Comparison of ENCODE assay signal across 2 cellular contexts in the genomic region with DNA sequence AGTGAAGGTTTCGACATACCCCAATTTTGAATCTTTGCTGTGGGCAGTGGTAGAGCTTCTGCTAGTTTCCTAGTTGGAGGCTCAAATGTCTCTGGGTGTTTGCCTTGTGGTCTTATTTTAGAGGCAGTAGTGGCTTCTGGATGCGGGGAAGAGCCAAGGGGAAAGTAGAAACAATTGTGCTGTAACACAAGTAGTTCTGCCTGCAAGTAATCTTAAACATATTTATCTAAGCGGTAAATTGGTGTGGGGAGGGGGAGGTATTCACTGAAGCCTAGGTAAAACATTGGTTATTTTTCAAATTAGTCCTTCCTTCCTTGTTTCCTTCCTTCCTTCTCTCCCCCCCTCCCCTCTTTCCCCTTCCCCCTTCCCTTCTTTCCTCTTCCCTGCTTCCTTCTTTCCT.
TF ChIP-seq lines count a peak whose summit lies in the region.

A gene with protein sequence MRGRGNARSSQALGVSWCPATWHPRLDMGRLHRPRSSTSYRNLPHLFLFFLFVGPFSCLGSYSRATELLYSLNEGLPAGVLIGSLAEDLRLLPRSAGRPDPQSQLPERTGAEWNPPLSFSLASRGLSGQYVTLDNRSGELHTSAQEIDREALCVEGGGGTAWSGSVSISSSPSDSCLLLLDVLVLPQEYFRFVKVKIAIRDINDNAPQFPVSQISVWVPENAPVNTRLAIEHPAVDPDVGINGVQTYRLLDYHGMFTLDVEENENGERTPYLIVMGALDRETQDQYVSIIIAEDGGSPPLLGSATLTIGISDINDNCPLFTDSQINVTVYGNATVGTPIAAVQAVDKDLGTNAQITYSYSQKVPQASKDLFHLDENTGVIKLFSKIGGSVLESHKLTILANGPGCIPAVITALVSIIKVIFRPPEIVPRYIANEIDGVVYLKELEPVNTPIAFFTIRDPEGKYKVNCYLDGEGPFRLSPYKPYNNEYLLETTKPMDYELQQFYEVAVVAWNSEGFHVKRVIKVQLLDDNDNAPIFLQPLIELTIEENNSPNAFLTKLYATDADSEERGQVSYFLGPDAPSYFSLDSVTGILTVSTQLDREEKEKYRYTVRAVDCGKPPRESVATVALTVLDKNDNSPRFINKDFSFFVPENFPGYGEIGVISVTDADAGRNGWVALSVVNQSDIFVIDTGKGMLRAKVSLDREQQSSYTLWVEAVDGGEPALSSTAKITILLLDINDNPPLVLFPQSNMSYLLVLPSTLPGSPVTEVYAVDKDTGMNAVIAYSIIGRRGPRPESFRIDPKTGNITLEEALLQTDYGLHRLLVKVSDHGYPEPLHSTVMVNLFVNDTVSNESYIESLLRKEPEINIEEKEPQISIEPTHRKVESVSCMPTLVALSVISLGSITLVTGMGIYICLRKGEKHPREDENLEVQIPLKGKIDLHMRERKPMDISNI (minus strand): TSS at position 101 of the 400 bp plus-strand sequence. CDS start 691 bp downstream, outside the sequence.

TF ChIP-seq in A549, 52 proteins besides CTCF, POLR2A, EP300 and RAD21:
- TF ChIP-seq MYC (IDR thresholded peaks at IDR 0.05; ENCODE audit: borderline replicate concordance, low read length) (no peak), TFCP2L1 (CRISPR knock-in tag; IDR thresholded peaks at IDR 0.05) (no peak), BHLHE40 (IDR thresholded peaks at IDR 0.05; ENCODE audit: low read depth, low read length) (no peak), HEYL (CRISPR knock-in tag; IDR thresholded peaks at IDR 0.05) (no peak), GATA3 (IDR thresholded peaks at IDR 0.05; ENCODE audit: borderline replicate concordance) (no peak), RARB (CRISPR knock-in tag; IDR thresholded peaks at IDR 0.05) (no peak), JUNB (IDR thresholded peaks at IDR 0.05) (no peak), JUN (IDR thresholded peaks at IDR 0.05) (no peak), ZFP36 (IDR thresholded peaks at IDR 0.05; ENCODE audit: borderline replicate concordance, partially characterized antibody) (no peak), NR3C1 (IDR thresholded peaks at IDR 0.05) (no peak), ZSCAN20 (CRISPR knock-in tag; IDR thresholded peaks at IDR 0.05) (no peak), FOSL2 (IDR thresholded peaks at IDR 0.05) (no peak), FOSL2 (CRISPR knock-in tag; IDR thresholded peaks at IDR 0.05) (no peak), CHD4 (IDR thresholded peaks at IDR 0.05; ENCODE audit: borderline replicate concordance) (no peak), KDM1A (IDR thresholded peaks at IDR 0.05; ENCODE audit: low read depth) (no peak), MAFK (IDR thresholded peaks at IDR 0.05; ENCODE audit: partially characterized antibody) (no peak), CHD2 (IDR thresholded peaks at IDR 0.05; ENCODE audit: low read length, partially characterized antibody) (no peak)
- TF ChIP-seq, protein P1, sequence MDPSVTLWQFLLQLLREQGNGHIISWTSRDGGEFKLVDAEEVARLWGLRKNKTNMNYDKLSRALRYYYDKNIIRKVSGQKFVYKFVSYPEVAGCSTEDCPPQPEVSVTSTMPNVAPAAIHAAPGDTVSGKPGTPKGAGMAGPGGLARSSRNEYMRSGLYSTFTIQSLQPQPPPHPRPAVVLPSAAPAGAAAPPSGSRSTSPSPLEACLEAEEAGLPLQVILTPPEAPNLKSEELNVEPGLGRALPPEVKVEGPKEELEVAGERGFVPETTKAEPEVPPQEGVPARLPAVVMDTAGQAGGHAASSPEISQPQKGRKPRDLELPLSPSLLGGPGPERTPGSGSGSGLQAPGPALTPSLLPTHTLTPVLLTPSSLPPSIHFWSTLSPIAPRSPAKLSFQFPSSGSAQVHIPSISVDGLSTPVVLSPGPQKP (IDR thresholded peaks at IDR 0.05; ENCODE audit: low read depth, low read length), result no peak
- TF ChIP-seq, protein P2, sequence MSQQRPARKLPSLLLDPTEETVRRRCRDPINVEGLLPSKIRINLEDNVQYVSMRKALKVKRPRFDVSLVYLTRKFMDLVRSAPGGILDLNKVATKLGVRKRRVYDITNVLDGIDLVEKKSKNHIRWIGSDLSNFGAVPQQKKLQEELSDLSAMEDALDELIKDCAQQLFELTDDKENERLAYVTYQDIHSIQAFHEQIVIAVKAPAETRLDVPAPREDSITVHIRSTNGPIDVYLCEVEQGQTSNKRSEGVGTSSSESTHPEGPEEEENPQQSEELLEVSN (IDR thresholded peaks at IDR 0.05; ENCODE audit: borderline replicate concordance, low read depth), result no peak

TF ChIP-seq in WTC11, 78 proteins besides CTCF, POLR2A, EP300 and RAD21:
- TF ChIP-seq NFATC4 (CRISPR knock-in tag; IDR thresholded peaks at IDR 0.05) (no peak), ZNF219 (CRISPR knock-in tag; IDR thresholded peaks at IDR 0.05; ENCODE audit: borderline replicate concordance) (no peak), TP53 (CRISPR knock-in tag; IDR thresholded peaks at IDR 0.05) (no peak), GABPB1 (CRISPR knock-in tag; IDR thresholded peaks at IDR 0.05) (no peak), ZBTB21 (CRISPR knock-in tag; IDR thresholded peaks at IDR 0.05; ENCODE audit: borderline replicate concordance) (no peak), EMX1 (CRISPR knock-in tag; IDR thresholded peaks at IDR 0.05) (no peak), SMAD3 (CRISPR knock-in tag; IDR thresholded peaks at IDR 0.05; ENCODE audit: borderline replicate concordance) (no peak), JAZF1 (CRISPR knock-in tag; IDR thresholded peaks at IDR 0.05) (no peak), CDX4 (CRISPR knock-in tag; IDR thresholded peaks at IDR 0.05; ENCODE audit: borderline replicate concordance) (no peak), ZNF416 (CRISPR knock-in tag; IDR thresholded peaks at IDR 0.05) (no peak), IRF2 (CRISPR knock-in tag; IDR thresholded peaks at IDR 0.05; ENCODE audit: borderline replicate concordance, low read depth) (no peak), MXD4 (CRISPR knock-in tag; IDR thresholded peaks at IDR 0.05; ENCODE audit: borderline replicate concordance) (no peak), NR3C1 (CRISPR knock-in tag; conservative IDR thresholded peaks at IDR 0.05; ENCODE audit: low read depth) (no peak), ZNF425 (CRISPR knock-in tag; conservative IDR thresholded peaks at IDR 0.05) (no peak), JUN (CRISPR knock-in tag; IDR thresholded peaks at IDR 0.05) (no peak)
- TF ChIP-seq, protein P3, sequence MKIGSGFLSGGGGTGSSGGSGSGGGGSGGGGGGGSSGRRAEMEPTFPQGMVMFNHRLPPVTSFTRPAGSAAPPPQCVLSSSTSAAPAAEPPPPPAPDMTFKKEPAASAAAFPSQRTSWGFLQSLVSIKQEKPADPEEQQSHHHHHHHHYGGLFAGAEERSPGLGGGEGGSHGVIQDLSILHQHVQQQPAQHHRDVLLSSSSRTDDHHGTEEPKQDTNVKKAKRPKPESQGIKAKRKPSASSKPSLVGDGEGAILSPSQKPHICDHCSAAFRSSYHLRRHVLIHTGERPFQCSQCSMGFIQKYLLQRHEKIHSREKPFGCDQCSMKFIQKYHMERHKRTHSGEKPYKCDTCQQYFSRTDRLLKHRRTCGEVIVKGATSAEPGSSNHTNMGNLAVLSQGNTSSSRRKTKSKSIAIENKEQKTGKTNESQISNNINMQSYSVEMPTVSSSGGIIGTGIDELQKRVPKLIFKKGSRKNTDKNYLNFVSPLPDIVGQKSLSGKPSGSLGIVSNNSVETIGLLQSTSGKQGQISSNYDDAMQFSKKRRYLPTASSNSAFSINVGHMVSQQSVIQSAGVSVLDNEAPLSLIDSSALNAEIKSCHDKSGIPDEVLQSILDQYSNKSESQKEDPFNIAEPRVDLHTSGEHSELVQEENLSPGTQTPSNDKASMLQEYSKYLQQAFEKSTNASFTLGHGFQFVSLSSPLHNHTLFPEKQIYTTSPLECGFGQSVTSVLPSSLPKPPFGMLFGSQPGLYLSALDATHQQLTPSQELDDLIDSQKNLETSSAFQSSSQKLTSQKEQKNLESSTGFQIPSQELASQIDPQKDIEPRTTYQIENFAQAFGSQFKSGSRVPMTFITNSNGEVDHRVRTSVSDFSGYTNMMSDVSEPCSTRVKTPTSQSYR (CRISPR knock-in tag; IDR thresholded peaks at IDR 0.05), result no peak
- TF ChIP-seq, protein P4, sequence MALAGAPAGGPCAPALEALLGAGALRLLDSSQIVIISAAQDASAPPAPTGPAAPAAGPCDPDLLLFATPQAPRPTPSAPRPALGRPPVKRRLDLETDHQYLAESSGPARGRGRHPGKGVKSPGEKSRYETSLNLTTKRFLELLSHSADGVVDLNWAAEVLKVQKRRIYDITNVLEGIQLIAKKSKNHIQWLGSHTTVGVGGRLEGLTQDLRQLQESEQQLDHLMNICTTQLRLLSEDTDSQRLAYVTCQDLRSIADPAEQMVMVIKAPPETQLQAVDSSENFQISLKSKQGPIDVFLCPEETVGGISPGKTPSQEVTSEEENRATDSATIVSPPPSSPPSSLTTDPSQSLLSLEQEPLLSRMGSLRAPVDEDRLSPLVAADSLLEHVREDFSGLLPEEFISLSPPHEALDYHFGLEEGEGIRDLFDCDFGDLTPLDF (CRISPR knock-in tag; IDR thresholded peaks at IDR 0.05), result no peak
